Comparison of ENCODE assay signal across 18 cellular contexts in the genomic region with DNA sequence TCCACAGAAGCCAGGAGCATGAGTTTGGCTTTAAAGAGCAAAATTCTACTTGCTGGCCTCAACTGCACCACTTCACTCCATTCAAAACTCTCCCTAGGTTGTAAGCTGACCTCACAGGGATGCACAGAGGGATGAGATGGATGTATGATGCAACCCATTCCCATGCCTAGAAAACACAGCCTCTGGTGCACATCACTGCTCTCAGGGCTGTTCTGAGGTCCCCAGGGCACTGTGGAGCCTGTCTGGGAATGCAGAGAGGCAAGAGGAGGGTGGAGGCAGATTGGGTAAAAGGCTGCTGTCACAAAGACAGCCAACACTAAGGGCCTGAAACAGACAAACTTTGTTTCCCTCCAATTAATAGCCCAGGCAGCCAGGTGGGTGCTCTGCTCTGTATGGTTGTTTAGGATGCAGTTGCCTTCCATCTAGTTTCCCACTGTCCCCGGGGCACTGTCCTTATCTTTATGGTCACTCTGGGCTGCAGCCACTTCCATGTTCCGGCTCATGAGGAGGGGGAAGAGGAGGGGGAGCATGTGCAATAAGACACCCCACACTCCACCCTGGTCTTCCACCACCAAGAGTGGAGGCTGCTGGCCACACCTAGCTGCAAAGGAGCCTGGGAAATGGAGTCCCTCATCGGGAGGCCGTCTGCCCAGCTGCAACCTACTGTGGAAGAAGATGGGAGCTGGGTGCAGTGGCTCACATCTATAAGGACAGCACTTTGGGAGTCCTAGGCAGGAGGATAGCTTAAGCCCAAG. TPM values are rescaled to one million over a fixed set of nuclear protein-coding genes. Genes with fewer than 3 reads are reported as not detected.
DNase-seq lines count a peak whose midpoint lies in the region; ATAC-seq and TF ChIP-seq lines count a peak whose summit lies in the region.
"Had no signal": no experiment of that assay in that cellular context is flagged by ENCODE, and none has a peak within 500 bp of the region (broad histone marks: within the 10 kb centered on the region; RNA-seq: fewer than 3 reads in every experiment).

No MANE protein-coding gene starts in this region.

- no peaks in the 10 kb centered on the region for H3K27me3 ChIP-seq in GM23338 (ENCODE audit: insufficient read depth)
- H3K27me3 ChIP-seq in neural progenitor cell: no peaks in the 10 kb centered on the region
- H3K27me3 ChIP-seq: Peyer's patch had no signal

- H3K4me2 ChIP-seq in GM23338: no peak overlapping the region
- H3K4me2 ChIP-seq in neural progenitor cell: no peak overlapping the region
- H3K4me2 ChIP-seq: A549 had no signal

- H3F3A ChIP-seq in GM23338 (replicated peaks; ENCODE audit: low read depth) (no peaks in the 10 kb centered on the region), neural progenitor cell (ENCODE audit: low read depth) (peaks cover 5% of the 10 kb centered on the region)

- H3K4me3 ChIP-seq in AG10803 (ENCODE audit: low read length) (no peak overlapping the region), GM23338 (no peak overlapping the region), neural progenitor cell (no peak overlapping the region)
- H3K4me3 ChIP-seq: A549, Peyer's patch had no signal

- no peak overlapping the region for H3K9ac ChIP-seq in neural progenitor cell

- no peak overlapping the region for H3K27ac ChIP-seq in GM23338 (ENCODE audit: low read depth)
- H3K27ac ChIP-seq in VCaP: peak overlapping the region; percentile 78
- H3K27ac ChIP-seq in neural progenitor cell: no peak overlapping the region
- H3K27ac ChIP-seq: A549, Peyer's patch had no signal

- H3K9me3 Mint-ChIP-seq in GM23338: peaks cover 15% of the 10 kb centered on the region
- H3K9me3 Mint-ChIP-seq in neural progenitor cell: peaks cover 8% of the 10 kb centered on the region
- H3K9me3 Mint-ChIP-seq: CD4-positive, alpha-beta T cell had no signal

- no peaks in the 10 kb centered on the region; the same call in 1 of the 2 replicates for H3K9me2 ChIP-seq in GM23338 (ENCODE audit: insufficient read depth)

- H3K4me1 ChIP-seq in GM23338 (ENCODE audit: insufficient read depth) (no peaks in the 10 kb centered on the region), neural progenitor cell (no peaks in the 10 kb centered on the region)
- H3K4me1 ChIP-seq: A549, Peyer's patch had no signal

- H3K36me3 Mint-ChIP-seq in GM23338 (ENCODE audit: low read depth) (peaks cover 9% of the 10 kb centered on the region; the same call in 2 of the 3 replicates), neural progenitor cell (no peaks in the 10 kb centered on the region)

- no peak overlapping the region for H3K27ac Mint-ChIP-seq in GM23338
- H3K27ac Mint-ChIP-seq in neural progenitor cell: no peak overlapping the region
- H3K27ac Mint-ChIP-seq: CD4-positive, alpha-beta T cell had no signal

- H3K79me2 ChIP-seq in GM23338 (replicated peaks; ENCODE audit: insufficient read depth): no peaks in the 10 kb centered on the region
- no peaks in the 10 kb centered on the region for H3K79me2 ChIP-seq in neural progenitor cell (ENCODE audit: low read depth)

- peak overlapping the region; percentile 52; the same call in 1 of the 2 replicates for H2AFZ ChIP-seq in GM23338
- H2AFZ ChIP-seq in neural progenitor cell (replicated peaks): no peak overlapping the region

- no peak for TF ChIP-seq CTCF in AG10803 (conservative IDR thresholded peaks at IDR 0.05; ENCODE audit: low read length)
- TF ChIP-seq CTCF in GM23338 (conservative IDR thresholded peaks at IDR 0.05; ENCODE audit: low read depth in 2 of 2): no peak
- TF ChIP-seq CTCF in VCaP (conservative IDR thresholded peaks at IDR 0.05): no peak
- TF ChIP-seq CTCF in neural progenitor cell (IDR thresholded peaks at IDR 0.05): no peak

- H3K4me3 Mint-ChIP-seq in GM23338: no peak overlapping the region
- H3K4me3 Mint-ChIP-seq in neural progenitor cell: no peak overlapping the region
- H3K4me3 Mint-ChIP-seq: CD4-positive, alpha-beta T cell had no signal

- ATAC-seq in GM23338: peak; percentile 69
- no peak for ATAC-seq in HG02642 (IDR thresholded peaks at IDR 0.05; ENCODE audit: poor library complexity, unreplicated experiment)
- no peak for ATAC-seq in HG03342 (IDR thresholded peaks at IDR 0.05; ENCODE audit: unreplicated experiment)
- ATAC-seq: A549 had no signal

- H3K27me3 Mint-ChIP-seq in GM23338 (ENCODE audit: insufficient read depth, low read depth, poor library complexity) (peaks cover 6% of the 10 kb centered on the region), neural progenitor cell (ENCODE audit: insufficient read depth, low read depth) (peaks cover 2% of the 10 kb centered on the region)
- H3K27me3 Mint-ChIP-seq: CD4-positive, alpha-beta T cell had no signal

- DNase-seq in AG10803 (ENCODE audit: low read depth) (peak; percentile 46), GM23338 (ENCODE audit: low spot score) (no peak), left kidney (ENCODE audit: low read depth, low spot score) (peak; percentile 63), NK-92 (lab: John Stamatoyannopoulos, UW; ENCODE audit: unreplicated experiment) (no peak), neural progenitor cell (ENCODE audit: low spot score) (no peak)
- DNase-seq: AML-193; Calu3; CD4-positive, alpha-beta T cell; DMS79; NCI-H1092; NCI-H774; Peyer's patch; SHP77 treated with DMSO at 0.1 percent for 48 hours had no signal

- H3K36me3 ChIP-seq in GM23338 (ENCODE audit: insufficient read depth) (no peaks in the 10 kb centered on the region), neural progenitor cell (no peaks in the 10 kb centered on the region)
- H3K36me3 ChIP-seq: Peyer's patch had no signal

- H4K20me1 ChIP-seq in GM23338 (replicated peaks; ENCODE audit: insufficient read depth) (no peaks in the 10 kb centered on the region), neural progenitor cell (ENCODE audit: low read depth) (no peaks in the 10 kb centered on the region)

- H3K4me1 Mint-ChIP-seq in GM23338 (peaks cover 4% of the 10 kb centered on the region), neural progenitor cell (no peaks in the 10 kb centered on the region)

- H3K9me3 ChIP-seq in neural progenitor cell (ENCODE audit: low read depth): no peaks in the 10 kb centered on the region
- H3K9me3 ChIP-seq: A549, Peyer's patch had no signal

TF ChIP-seq in GM23338, 12 proteins besides CTCF, POLR2A, EP300 and RAD21 (continues in another document):
- TF ChIP-seq EZH2 (IDR thresholded peaks at IDR 0.05; ENCODE audit: low read depth, unreplicated experiment): no peak
- no peak for TF ChIP-seq CREB1 (CRISPR knock-in tag; IDR thresholded peaks at IDR 0.05; ENCODE audit: low read depth)
- no peak for TF ChIP-seq EZH2phosphoT487 (IDR thresholded peaks at IDR 0.05; ENCODE audit: unreplicated experiment)
- TF ChIP-seq ZNF114 (CRISPR knock-in tag; IDR thresholded peaks at IDR 0.05): no peak
- no peak for TF ChIP-seq NANOG (IDR thresholded peaks at IDR 0.05; ENCODE audit: borderline replicate concordance)

RNA-seq across cellular contexts. Expression of a gene that starts 7.0 kb away (rescaled TPM):
- total RNA-seq in GM23338 (2014; rRNA removed; shearing (Covaris generic)): 0.21 and 0.23 TPM in 2 replicates
- 0.26 TPM in 1 of 2 replicates, not detected in the other for polyA plus RNA-seq in GM23338 (2016; fragmentation: Nextera tagmentation; extraction: Ambion mirVana)
- total RNA-seq in neural progenitor cell (ENCODE audit: low replicate concordance): not detected in 2 replicates
- total RNA-seq: Calu3; CD4-positive, alpha-beta T cell; M059J; Peyer's patch had no signal
- polyA plus RNA-seq: A549 had no signal

Comparison
In these comparisons a context has a peak if more than half of its experiments do, and no peak if none do; other contexts are left out.
1. DNase-seq: peak in AG10803 (single experiment) and left kidney (single experiment); none in GM23338 (single experiment), NK-92 (single experiment) and neural progenitor cell (single experiment).